8 cellular contexts compared by ENCODE assay signal in the genomic region with DNA sequence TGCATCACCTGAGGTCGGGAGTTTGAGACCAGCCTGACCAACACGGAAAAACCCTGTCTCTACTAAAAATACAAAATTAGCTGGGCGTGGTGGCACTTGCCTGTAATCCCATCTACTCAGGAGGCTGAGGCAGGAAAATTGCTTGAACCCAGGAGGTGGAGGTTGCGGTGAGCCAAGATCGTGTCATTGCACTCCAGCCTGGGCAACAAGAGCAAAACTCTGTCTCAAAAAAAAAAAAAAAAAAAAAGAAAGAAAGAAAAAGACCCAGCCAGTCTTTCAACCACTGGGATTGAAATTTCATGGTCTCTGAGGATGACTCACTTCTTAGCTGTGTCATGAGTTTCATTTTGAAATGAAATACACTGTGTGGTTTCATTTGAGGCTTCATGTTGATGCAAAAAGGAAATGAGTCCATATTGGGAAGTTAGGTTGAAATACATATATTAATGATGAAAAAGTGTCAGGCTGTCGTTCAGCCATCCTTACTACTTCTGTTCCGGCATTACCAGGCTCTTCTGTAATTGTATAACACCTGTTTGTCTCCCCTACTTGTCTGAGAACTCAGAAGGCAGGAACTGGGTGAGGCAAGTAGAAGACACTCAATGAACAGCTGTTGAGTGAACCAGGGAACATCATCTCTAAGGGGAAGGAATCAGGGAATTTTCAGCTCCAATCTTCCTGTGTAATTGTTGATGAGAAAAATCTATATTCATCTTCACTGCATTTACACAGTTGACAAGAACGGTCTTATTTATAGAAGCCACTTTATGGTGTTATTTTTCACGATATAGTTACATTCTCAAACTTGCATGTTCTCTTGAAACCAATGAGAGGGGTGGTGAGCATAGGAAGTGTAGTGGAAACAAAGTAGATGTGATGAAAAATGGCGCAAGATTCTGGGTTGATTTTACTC.
A peak's percentile ranks its signal among the peaks of the same experiment; 100 is the strongest.
DNase-seq lines count a peak whose midpoint lies in the region; ATAC-seq and TF ChIP-seq lines count a peak whose summit lies in the region.

No MANE protein-coding gene starts in this region.

- no peak for TF ChIP-seq CTCF in GM10266 (IDR thresholded peaks at IDR 0.05; ENCODE audit: control insufficient read depth, insufficient read depth, low read depth, missing control alignments)
- no peak for TF ChIP-seq CTCF in WERI-Rb-1 (IDR thresholded peaks at IDR 0.05; ENCODE audit: low read depth, low read length)

- no peak overlapping the region for H3K4me3 ChIP-seq in WERI-Rb-1 (ENCODE audit: low read depth, low read length)

- peak; percentile 89 for ATAC-seq in GM21576 (IDR thresholded peaks at IDR 0.05; ENCODE audit: unreplicated experiment)
- ATAC-seq in left ventricle myocardium superior, result peak; percentile 65

- H3K9me3 ChIP-seq in WERI-Rb-1 (ENCODE audit: severe bottlenecking), result no peaks in the 10 kb centered on the region

- intact Hi-C loops in left ventricle myocardium superior (cut with micrococcal nuclease), result no loop called here

- peak; percentile 73 for DNase-seq in GM10266 (ENCODE audit: extremely low spot score)
- peak; percentile 88 for DNase-seq in HS-5 (ENCODE audit: low read depth)
- DNase-seq in activated CD4-positive, alpha-beta T cell treated with anti-CD3 and anti-CD28 coated beads, Interleukin-2, amount 50 U/mL, for 48 hours, result peak; percentile 33 to 41
- DNase-seq in left ventricle myocardium superior, result no peak
- DNase-seq in hypothalamus (lab: John Stamatoyannopoulos, UW), result no peak
- no peak for DNase-seq in WERI-Rb-1
- DNase-seq in amygdala (lab: John Stamatoyannopoulos, UW), result no peak

- no peaks in the 10 kb centered on the region for H3K27me3 ChIP-seq in WERI-Rb-1 (ENCODE audit: insufficient read depth, low read depth, severe bottlenecking)

- H3K27ac ChIP-seq in WERI-Rb-1, result no peak overlapping the region

- H3K36me3 ChIP-seq in WERI-Rb-1, result no peaks in the 10 kb centered on the region

Comparison
In these comparisons a context has a peak if more than half of its experiments do, and no peak if none do; other contexts are left out.
1. DNase-seq: peak in GM10266 (single experiment), HS-5 (single experiment) and activated CD4-positive, alpha-beta T cell treated with anti-CD3 and anti-CD28 coated beads, Interleukin-2, amount 50 U/mL, for 48 hours (2 of 2); none in left ventricle myocardium superior (single experiment), hypothalamus (0 of 51), WERI-Rb-1 (single experiment) and amygdala (0 of 56).